ENCODE assay signal across 26 cellular contexts in genomic region chr15:77584691-77585090, GRCh38. TPM values are rescaled to one million over a fixed set of nuclear protein-coding genes. Genes with fewer than 3 reads are reported as not detected.
A peak's percentile ranks its signal among the peaks of the same experiment; 100 is the strongest.
DNase-seq lines count a peak whose midpoint lies in the region; ATAC-seq, FAIRE-seq and TF ChIP-seq lines count a peak whose summit lies in the region.
"Had no signal": no experiment of that assay in that cellular context is flagged by ENCODE, and none has a peak within 500 bp of the region (broad histone marks: within the 10 kb centered on the region; RNA-seq: fewer than 3 reads in every experiment).

No MANE protein-coding gene starts in this region.

- no peak overlapping the region for H2BK12ac ChIP-seq in neuronal stem cell (ENCODE audit: low read length)

- H2AK5ac ChIP-seq in mesendoderm (ENCODE audit: low read length) (no peak overlapping the region), neuronal stem cell (ENCODE audit: low read depth, low read length) (peak overlapping the region; percentile 63)

- POLR2A ChIA-PET in K562 (lab: Yijun Ruan, JAX) (interaction anchor here (0.6 to 1.4 kb wide), 3 partner anchors 18 to 750 kb away, joined by 3 read pairs; no protein-coding TSS in a partner anchor), A673 (lab: Charles Lee; ENCODE audit: low non-redundant PET) (no interaction called here)
- POLR2A ChIA-PET in CD4-positive, alpha-beta T cell (lab: Charles Lee): no interaction called here

- H3K27me3 ChIP-seq in BLaER1 (no peaks in the 10 kb centered on the region), K562 (ENCODE audit: control insufficient read depth in 2 of 2, insufficient read depth in 2 of 2, low read length in 2 of 2) (peaks cover 54 to 69% of the 10 kb centered on the region in 2 experiments), mesendoderm (ENCODE audit: insufficient read depth, low read length, poor library complexity) (no peaks in the 10 kb centered on the region), neuronal stem cell (ENCODE audit: control insufficient read depth in 3 of 3, insufficient read depth in 3 of 3, low read depth in 1 of 3, low read length in 3 of 3) (peaks cover 0 to 7% (median 0%) of the 10 kb centered on the region in 3 experiments), A673 (replicated peaks; ENCODE audit: insufficient read depth, low read depth, low read length, poor library complexity) (no peaks in the 10 kb centered on the region)
- H3K27me3 ChIP-seq in CD4-positive, alpha-beta T cell (ENCODE audit: control insufficient read depth, insufficient read depth, low read length): no peaks in the 10 kb centered on the region
- H3K27me3 ChIP-seq: BE2C had no signal

- no peak for TF ChIP-seq RAD21 in K562 (CRISPR knock-in tag; conservative IDR thresholded peaks at IDR 0.05 in 1 of 2, IDR thresholded peaks at IDR 0.05 in 1 of 2)

- H2BK120ac ChIP-seq in mesendoderm (ENCODE audit: low read depth, low read length): no peak overlapping the region
- peak overlapping the region; percentile 53 for H2BK120ac ChIP-seq in neuronal stem cell (ENCODE audit: low read depth, low read length)

- DNase-seq in K562 (ENCODE audit: extremely low read depth in 1 of 4, low spot score in 3 of 4): no peak
- DNase-seq in mesendoderm: no peak
- DNase-seq in neuronal stem cell (ENCODE audit: low spot score): no peak
- no peak for DNase-seq in CD4-positive, alpha-beta T cell
- no peak for DNase-seq in A673 (ENCODE audit: low spot score)
- DNase-seq: ACHN; AML-193; CD4-positive, CD25-positive, alpha-beta regulatory T cell; CD8-positive, alpha-beta memory T cell; DMS 273 treated with DMSO at 0.1 percent for 48 hours; DMS79; EL; GDM1; GM23248; HFFc6 had no signal

- no peaks in the 10 kb centered on the region for H3K36me3 Mint-ChIP-seq in CD4-positive, alpha-beta T cell (ENCODE audit: low read depth)
- H3K36me3 Mint-ChIP-seq: CD4-positive, CD25-positive, alpha-beta regulatory T cell; CD8-positive, alpha-beta memory T cell had no signal

- BruUV-seq in K562 (replicated peaks; lab: Mats Ljungman, UMichigan) (no TSS peak), A673 (replicated peaks; lab: Mats Ljungman, UMichigan) (no TSS peak)

- H3K4me3 ChIP-seq in BLaER1 (no peak overlapping the region), K562 (no peak overlapping the region), mesendoderm (ENCODE audit: low read length) (no peak overlapping the region), neuronal stem cell (ENCODE audit: low read length in 2 of 2) (no peak overlapping the region), A673 (ENCODE audit: low read depth, low read length, poor library complexity, severe bottlenecking) (no peak overlapping the region)
- H3K4me3 ChIP-seq: GM12878, GM23248, HAP-1 had no signal

- no peak overlapping the region for H3K4me3 Mint-ChIP-seq in CD4-positive, alpha-beta T cell
- H3K4me3 Mint-ChIP-seq: CD4-positive, CD25-positive, alpha-beta regulatory T cell; CD8-positive, alpha-beta memory T cell; HFFc6 had no signal

- no peaks in the 10 kb centered on the region for H3K9me1 ChIP-seq in K562 (ENCODE audit: control insufficient read depth, insufficient read depth, low read length)

- no peak overlapping the region for H3K18ac ChIP-seq in mesendoderm (ENCODE audit: low read length)
- peak overlapping the region; percentile 82 for H3K18ac ChIP-seq in neuronal stem cell (ENCODE audit: low read length)

- H3K79me2 ChIP-seq in K562 (ENCODE audit: control insufficient read depth, insufficient read depth, low read length) (no peaks in the 10 kb centered on the region), mesendoderm (ENCODE audit: control insufficient read depth, insufficient read depth, low read length) (no peaks in the 10 kb centered on the region)

- peak overlapping the region; percentile 95 for H3K4me2 ChIP-seq in BLaER1
- no peak overlapping the region for H3K4me2 ChIP-seq in K562 (ENCODE audit: insufficient read depth, low read length)
- no peak overlapping the region for H3K4me2 ChIP-seq in mesendoderm (ENCODE audit: low read length)
- H3K4me2 ChIP-seq in neuronal stem cell (ENCODE audit: insufficient read depth, low read length, poor library complexity, severe bottlenecking): no peak overlapping the region

- WGBS in K562 (ENCODE audit: insufficient coverage, low coverage, missing lambda C conversion rate): 1% methylated on average over 10 of the region's 11 CpGs
- whole genome bisulfite sequencing in mesendoderm (ENCODE audit: extremely low coverage, insufficient coverage, low lambda C conversion rate): no CpG with 5 or more reads among the region's 11 CpGs
- WGBS in neuronal stem cell (ENCODE audit: extremely low coverage in 2 of 2, insufficient read length in 2 of 2, insufficient replicate concordance in 1 of 2), 2 donors: no CpG with 5 or more reads among the region's 11 CpGs

- H3K9me3 ChIP-seq in BLaER1: no peaks in the 10 kb centered on the region
- no peaks in the 10 kb centered on the region for H3K9me3 ChIP-seq in K562 (replicated peaks; ENCODE audit: control insufficient read depth, insufficient read depth, low read depth, low read length)
- H3K9me3 ChIP-seq in neuronal stem cell (replicated peaks in 1 of 2; ENCODE audit: control insufficient read depth in 2 of 2, insufficient read depth in 1 of 2, low read depth in 1 of 2, low read length in 2 of 2): no peaks in the 10 kb centered on the region
- no peaks in the 10 kb centered on the region for H3K9me3 ChIP-seq in CD4-positive, alpha-beta T cell (ENCODE audit: control insufficient read depth, low read length)
- H3K9me3 ChIP-seq in A673 (ENCODE audit: low read depth, low read length, poor library complexity, severe bottlenecking): no peaks in the 10 kb centered on the region
- H3K9me3 ChIP-seq: HAP-1 had no signal

- H3K4me1 Mint-ChIP-seq in CD4-positive, alpha-beta T cell (ENCODE audit: low read depth): no peaks in the 10 kb centered on the region
- H3K4me1 Mint-ChIP-seq: CD4-positive, CD25-positive, alpha-beta regulatory T cell; CD8-positive, alpha-beta memory T cell had no signal

- H3K4me1 ChIP-seq in BLaER1: peaks cover 69% of the 10 kb centered on the region
- no peaks in the 10 kb centered on the region for H3K4me1 ChIP-seq in K562 (replicated peaks in 1 of 2; ENCODE audit: control insufficient read depth in 2 of 2, insufficient read depth in 2 of 2, low read length in 2 of 2)
- H3K4me1 ChIP-seq in mesendoderm (ENCODE audit: control insufficient read depth, low read depth, low read length): no peaks in the 10 kb centered on the region
- H3K4me1 ChIP-seq in neuronal stem cell (ENCODE audit: control insufficient read depth in 2 of 2, insufficient read depth in 1 of 2, low read depth in 1 of 2, low read length in 2 of 2): peaks cover 5 to 11% of the 10 kb centered on the region in 2 donors
- H3K4me1 ChIP-seq in A673 (ENCODE audit: insufficient read depth, low read length, poor library complexity, severe bottlenecking): peaks cover 11% of the 10 kb centered on the region
- H3K4me1 ChIP-seq: HAP-1 had no signal

- in situ Hi-C loops in K562 (cut with MboI): no loop called here

- H2BK5ac ChIP-seq in mesendoderm (ENCODE audit: low read length): no peak overlapping the region
- no peak overlapping the region for H2BK5ac ChIP-seq in neuronal stem cell (ENCODE audit: low read length)

- no peak overlapping the region for H3K9ac ChIP-seq in BLaER1
- H3K9ac ChIP-seq in K562 (ENCODE audit: insufficient read depth in 1 of 2, low read depth in 2 of 2, low read length in 2 of 2): no peak overlapping the region
- no peak overlapping the region for H3K9ac ChIP-seq in mesendoderm (ENCODE audit: low read length)
- no peak overlapping the region for H3K9ac ChIP-seq in neuronal stem cell (ENCODE audit: low read depth, low read length, poor library complexity)
- H3K9ac ChIP-seq: GM23248 had no signal

- no peak for TF ChIP-seq POLR2A in K562 (conservative IDR thresholded peaks at IDR 0.05)

- H3K36me3 ChIP-seq in BLaER1 (no peaks in the 10 kb centered on the region), K562 (ENCODE audit: control insufficient read depth, insufficient read depth, low read length) (no peaks in the 10 kb centered on the region), mesendoderm (ENCODE audit: control insufficient read depth, insufficient read depth, low read length) (no peaks in the 10 kb centered on the region), neuronal stem cell (replicated peaks in 1 of 2; ENCODE audit: control insufficient read depth in 2 of 2, insufficient read depth in 2 of 2, low read length in 2 of 2) (no peaks in the 10 kb centered on the region), A673 (ENCODE audit: insufficient read depth, low read length, poor library complexity, severe bottlenecking) (no peaks in the 10 kb centered on the region)
- H3K36me3 ChIP-seq: BE2C, HAP-1 had no signal

- H2AFZ ChIP-seq in K562 (ENCODE audit: low read depth, low read length): 0 out of 2 replicates have a peak overlapping the region, but pooled peaks have one; percentile 45
- H2AFZ ChIP-seq in neuronal stem cell (ENCODE audit: low read length): no peak overlapping the region
- H2AFZ ChIP-seq: GM23248 had no signal

- no peaks in the 10 kb centered on the region for H3K27me3 Mint-ChIP-seq in CD4-positive, alpha-beta T cell
- H3K27me3 Mint-ChIP-seq: CD4-positive, CD25-positive, alpha-beta regulatory T cell had no signal

- H3K14ac ChIP-seq in neuronal stem cell (ENCODE audit: low read length): no peak overlapping the region

- H4K20me1 ChIP-seq in BLaER1 (no peaks in the 10 kb centered on the region), K562 (replicated peaks; ENCODE audit: control insufficient read depth, insufficient read depth, low read length) (no peaks in the 10 kb centered on the region; the same call in 1 of the 2 replicates)

- no peaks in the 10 kb centered on the region for H3K79me1 ChIP-seq in mesendoderm (ENCODE audit: low read length)
- no peaks in the 10 kb centered on the region for H3K79me1 ChIP-seq in neuronal stem cell (ENCODE audit: low read depth, low read length)

- no peak for TF ChIP-seq EP300 in K562 (IDR thresholded peaks at IDR 0.05; ENCODE audit: low read length)

- intact Hi-C loops in K562 (cut with micrococcal nuclease) (loop anchor here (1.0 kb wide), 1 partner anchor 41 kb away; no protein-coding TSS in a partner anchor), A673 (cut with micrococcal nuclease; ENCODE audit: unreplicated experiment) (no loop called here)
- intact Hi-C loops in CD4-positive, alpha-beta T cell (cut with DNase I, micrococcal nuclease): no loop called here

- no peak overlapping the region for H4K5ac ChIP-seq in mesendoderm (ENCODE audit: low read length)

- CTCF ChIA-PET in K562 (lab: Yijun Ruan, JAX; ENCODE audit: low intra/inter-chr PET ratio): interaction anchor here (0.7 kb wide), 1 partner anchor 466 kb away, joined by 3 read pairs; no protein-coding TSS in a partner anchor
- CTCF ChIA-PET in CD4-positive, alpha-beta T cell (lab: Charles Lee): no interaction called here
- CTCF ChIA-PET in A673 (lab: Charles Lee): no interaction called here

- no peak overlapping the region for H4K91ac ChIP-seq in neuronal stem cell (ENCODE audit: low read depth, low read length, poor library complexity)

- TF ChIP-seq CTCF in K562 (IDR thresholded peaks at IDR 0.05 in 2 of 3, conservative IDR thresholded peaks at IDR 0.05 in 1 of 3; ENCODE audit: insufficient read depth in 2 of 3, low read depth in 1 of 3, low read length in 3 of 3) (no peak), A673 (conservative IDR thresholded peaks at IDR 0.05; ENCODE audit: low read depth, low read length) (no peak)
- no peak for TF ChIP-seq CTCF in CD4-positive, alpha-beta T cell (IDR thresholded peaks at IDR 0.05)

- no peak overlapping the region for H3K23ac ChIP-seq in mesendoderm (ENCODE audit: low read length)
- no peak overlapping the region for H3K23ac ChIP-seq in neuronal stem cell (ENCODE audit: low read depth, low read length, poor library complexity)

- no peak overlapping the region for H4K8ac ChIP-seq in mesendoderm (ENCODE audit: low read depth, low read length)
- H4K8ac ChIP-seq in neuronal stem cell (ENCODE audit: low read depth, low read length): no peak overlapping the region

- H3K27ac Mint-ChIP-seq in CD4-positive, alpha-beta T cell: no peak overlapping the region
- H3K27ac Mint-ChIP-seq: CD4-positive, CD25-positive, alpha-beta regulatory T cell; HFFc6 had no signal

- no peak for ATAC-seq in K562
- ATAC-seq in GM21515 (IDR thresholded peaks at IDR 0.05; ENCODE audit: unreplicated experiment): no peak
- no peak for ATAC-seq in HG02852 (IDR thresholded peaks at IDR 0.05; ENCODE audit: unreplicated experiment)
- ATAC-seq in CD4-positive, alpha-beta T cell (ENCODE audit: poor library complexity): no peak

- no peak overlapping the region for H3K4ac ChIP-seq in mesendoderm (ENCODE audit: low read depth, low read length)
- no peak overlapping the region for H3K4ac ChIP-seq in neuronal stem cell (ENCODE audit: low read length)

- no peaks in the 10 kb centered on the region for H3K9me3 Mint-ChIP-seq in CD4-positive, alpha-beta T cell
- H3K9me3 Mint-ChIP-seq: CD8-positive, alpha-beta memory T cell; HFFc6 had no signal

- H2BK15ac ChIP-seq in mesendoderm (replicated peaks; ENCODE audit: low read depth): no peak overlapping the region
- H2BK15ac ChIP-seq in neuronal stem cell (ENCODE audit: low read length): no peak overlapping the region

- FAIRE-seq in K562 (lab: Jason Lieb, UNC): no peak
- FAIRE-seq: A204.1, D721Med, GM12878, H54 had no signal

- 0 out of 2 replicates have a peak overlapping the region, but pooled peaks have one; percentile 19 for H3K27ac ChIP-seq in BLaER1
- H3K27ac ChIP-seq in K562 (ENCODE audit: extremely low read depth, low read depth, low read length): no peak overlapping the region
- no peak overlapping the region for H3K27ac ChIP-seq in mesendoderm (ENCODE audit: low read depth, low read length)
- H3K27ac ChIP-seq in neuronal stem cell (replicated peaks; ENCODE audit: low read length): no peak overlapping the region
- no peak overlapping the region for H3K27ac ChIP-seq in CD4-positive, alpha-beta T cell (ENCODE audit: low read depth, low read length)
- no peak overlapping the region for H3K27ac ChIP-seq in A673 (ENCODE audit: low read depth, low read length, poor library complexity, severe bottlenecking)
- H3K27ac ChIP-seq: 22Rv1, C4-2B, GM23248 had no signal

- peak overlapping the region; percentile 19 for H3K56ac ChIP-seq in mesendoderm (ENCODE audit: low read length)

RNA-seq across cellular contexts. Expression of gene LINGO1, which starts 48.0 kb away (rescaled TPM):
- total RNA-seq in K562 (2011; cell fraction: chromatin; rRNA removed; ENCODE audit: low replicate concordance): 11.5 and 26.9 TPM in 2 replicates
- 18.7 and 19.2 TPM in 2 replicates for total RNA-seq in K562 (2011; cell fraction: nucleolus; rRNA removed)
- 24.1 and 38.6 TPM in 2 replicates for total RNA-seq in K562 (2011; cell fraction: nucleoplasm; rRNA removed)
- total RNA-seq in K562 (2014; rRNA removed): 2.1 and 3.3 TPM in 2 replicates
- total RNA-seq in K562 (2014; rRNA removed; fragmentation: Illumina TruSeq; extraction: Trizol): 0.65 and 0.73 TPM in 2 replicates
- total RNA-seq in K562 (2015; rRNA removed; fragmentation: Illumina TruSeq; extraction: Trizol): 2.0 TPM in 2 replicates
- 14.3 and 14.8 TPM in 2 replicates for total RNA-seq in K562 (2021)
- polyA plus RNA-seq in K562 (2011; rRNA removed): 12.4 and 19.4 TPM in 2 replicates
- polyA plus RNA-seq in K562 (2011; cell fraction: cytosol; rRNA removed): 14.2 and 25.6 TPM in 2 replicates
- 10.6 and 19.2 TPM in 2 replicates for polyA plus RNA-seq in K562 (2011; cell fraction: nucleus; rRNA removed)
- polyA plus RNA-seq in K562 (2012): 8.0 and 8.2 TPM in 2 replicates
- 15.3 and 19.0 TPM in 2 replicates for polyA plus RNA-seq in K562 (2014; fragmentation: Illumina TruSeq; extraction: Trizol)
- under 1 TPM; 0.07 to 0.08 TPM for polyA plus RNA-seq in K562 (2014; fragmentation: Nextera tagmentation; extraction: Ambion mirVana)
- 8.1 and 9.3 TPM in 2 replicates for polyA plus RNA-seq in K562 (2014; rRNA removed)
- polyA minus RNA-seq in K562 (2011; rRNA and poly(A)+ RNA removed): 5.8 and 8.8 TPM in 2 replicates
- polyA minus RNA-seq in K562 (2011; cell fraction: cytosol; rRNA and poly(A)+ RNA removed): 14.6 and 15.2 TPM in 2 replicates
- 3.4 and 3.8 TPM in 2 replicates for polyA minus RNA-seq in K562 (2011; cell fraction: nucleus; rRNA and poly(A)+ RNA removed)
- 5.0 TPM for polyA plus RNA-seq in mesendoderm (2013, experiment 1 of 2)
- 4.7 TPM for polyA plus RNA-seq in mesendoderm (2013, experiment 2 of 2)
- 61.3 TPM for polyA plus RNA-seq in neuronal stem cell (2013, experiment 1 of 2)
- polyA plus RNA-seq in neuronal stem cell (2013, experiment 2 of 2): 62.0 TPM
- not detected for total RNA-seq in CD4-positive, alpha-beta T cell
- total RNA-seq in A673 (2021): 93.7 and 111 TPM in 2 replicates
- total RNA-seq: CD4-positive, CD25-positive, alpha-beta regulatory T cell; CD8-positive, alpha-beta memory T cell; GM12878; GM23248 had no signal
- polyA plus RNA-seq: CD4-positive, CD25-positive, alpha-beta regulatory T cell; CD8-positive, alpha-beta memory T cell; GM23248 had no signal
